Comparison of ENCODE assay signal across 9 cellular contexts in the genomic region with DNA sequence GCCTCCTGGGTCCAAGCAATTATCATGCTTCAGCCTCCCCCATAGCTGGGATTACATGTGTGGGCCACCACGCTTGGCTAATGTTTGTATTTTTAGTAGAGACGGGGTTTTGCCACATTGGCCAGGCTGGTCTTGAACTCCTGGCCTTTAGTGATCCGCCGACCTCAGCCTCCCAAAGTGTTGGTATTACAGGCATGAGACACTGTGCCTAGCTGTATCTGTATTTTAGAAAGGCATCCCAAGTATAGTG.
DNase-seq lines count a peak whose midpoint lies in the region; TF ChIP-seq lines count a peak whose summit lies in the region.
"Had no signal": no experiment of that assay in that cellular context is flagged by ENCODE, and none has a peak within 500 bp of the region (broad histone marks: within the 10 kb centered on the region; RNA-seq: fewer than 3 reads in every experiment).

No MANE protein-coding gene starts in this region.

- H3K4me3 ChIP-seq in AG04450 (ENCODE audit: low read depth, low read length) (no peak overlapping the region), HUES64 (ENCODE audit: low read length) (no peak overlapping the region), endodermal cell (ENCODE audit: low read length) (no peak overlapping the region), trophoblast cell (ENCODE audit: low read depth, low read length) (no peak overlapping the region), uterus (no peak overlapping the region)

- H2AK5ac ChIP-seq in trophoblast cell (ENCODE audit: low read length), result no peak overlapping the region

- H3K36me3 ChIP-seq in HUES64 (ENCODE audit: insufficient read depth, low read length) (no peaks in the 10 kb centered on the region), endodermal cell (ENCODE audit: control insufficient read depth, insufficient read depth, low read length) (no peaks in the 10 kb centered on the region), trophoblast cell (ENCODE audit: control insufficient read depth in 1 of 2, insufficient read depth in 2 of 2, low read length in 2 of 2) (no peaks in the 10 kb centered on the region), uterus (no peaks in the 10 kb centered on the region)

- peak overlapping the region; percentile 12 for H2AFZ ChIP-seq in trophoblast cell (ENCODE audit: insufficient read depth, low read length, poor library complexity)

- DNase-seq in AG04450 (ENCODE audit: low read depth, low spot score) (no peak), endodermal cell (no peak), trophoblast cell (no peak), NCI-H2171 (lab: John Stamatoyannopoulos, UW) (no peak), GM03348 (ENCODE audit: low spot score) (no peak), NCI-H345 (lab: John Stamatoyannopoulos, UW) (no peak), uterus (no peak)
- DNase-seq: midbrain had no signal

- 93% methylated on average over 4 of the region's 4 CpGs for WGBS in HUES64
- WGBS in endodermal cell (ENCODE audit: insufficient coverage in 1 of 2, insufficient read length in 1 of 2), 2 experiments, result 92 to 96% methylated on average over 3 to 4 of the region's 4 CpGs
- WGBS in trophoblast cell (ENCODE audit: extremely low coverage, insufficient coverage, insufficient read length), result no CpG with 5 or more reads among the region's 4 CpGs

- peaks cover 12% of the 10 kb centered on the region for H3K4me1 Mint-ChIP-seq in endodermal cell

- H3K9ac ChIP-seq in HUES64 (ENCODE audit: low read depth, low read length) (no peak overlapping the region), endodermal cell (ENCODE audit: extremely low read depth, low read length, poor library complexity, severe bottlenecking) (no peak overlapping the region), trophoblast cell (ENCODE audit: low read length) (no peak overlapping the region)

- TF ChIP-seq CTCF in AG04450 (IDR thresholded peaks at IDR 0.05; ENCODE audit: low read depth, low read length) (no peak), endodermal cell (conservative IDR thresholded peaks at IDR 0.05) (no peak), uterus (IDR thresholded peaks at IDR 0.05) (no peak)

- H3K4me1 ChIP-seq in HUES64 (ENCODE audit: insufficient read depth, low read length) (peaks cover 6% of the 10 kb centered on the region; the same call in 1 of the 2 replicates), endodermal cell (ENCODE audit: control insufficient read depth, insufficient read depth, low read length) (no peaks in the 10 kb centered on the region), trophoblast cell (ENCODE audit: control insufficient read depth in 1 of 2, insufficient read depth in 2 of 2, low read length in 2 of 2) (peaks cover 14 to 19% of the 10 kb centered on the region in 2 experiments), uterus (no peaks in the 10 kb centered on the region)

- H3K79me1 ChIP-seq in trophoblast cell (ENCODE audit: low read length), result peaks cover 16% of the 10 kb centered on the region

- TF ChIP-seq POLR2A in uterus (IDR thresholded peaks at IDR 0.05), result no peak

- peak overlapping the region; percentile 7 for H3K14ac ChIP-seq in trophoblast cell (ENCODE audit: low read length)

- H3K27me3 ChIP-seq in AG04450 (ENCODE audit: control insufficient read depth, insufficient read depth, low read length) (peaks cover 2% of the 10 kb centered on the region), HUES64 (ENCODE audit: insufficient read depth, low read length) (no peaks in the 10 kb centered on the region), endodermal cell (ENCODE audit: control insufficient read depth, insufficient read depth, low read length, poor library complexity, severe bottlenecking) (no peaks in the 10 kb centered on the region), trophoblast cell (ENCODE audit: insufficient read depth, low read length) (no peaks in the 10 kb centered on the region), uterus (no peaks in the 10 kb centered on the region)

- H3K9me3 Mint-ChIP-seq in endodermal cell, result peaks cover 10% of the 10 kb centered on the region

- H3K4me3 Mint-ChIP-seq in endodermal cell, result no peak overlapping the region

- H2BK120ac ChIP-seq in trophoblast cell (ENCODE audit: insufficient read depth, low read length, poor library complexity), result peak overlapping the region; percentile 10

- H3K4me2 ChIP-seq in trophoblast cell (ENCODE audit: low read length), result no peak overlapping the region

- peak overlapping the region; percentile 84 for H3K27ac Mint-ChIP-seq in endodermal cell

- no peaks in the 10 kb centered on the region for H3K9me3 ChIP-seq in AG04450 (ENCODE audit: control insufficient read depth, insufficient read depth, low read length)
- H3K9me3 ChIP-seq in HUES64 (ENCODE audit: insufficient read depth, low read depth, low read length), result no peaks in the 10 kb centered on the region
- no peaks in the 10 kb centered on the region for H3K9me3 ChIP-seq in endodermal cell (ENCODE audit: control insufficient read depth, low read length)
- peaks cover under 1% of the 10 kb centered on the region for H3K9me3 ChIP-seq in trophoblast cell (ENCODE audit: insufficient read depth, low read depth, low read length)
- no peaks in the 10 kb centered on the region for H3K9me3 ChIP-seq in uterus

- H4K8ac ChIP-seq in trophoblast cell (ENCODE audit: low read depth, low read length), result peak overlapping the region; percentile 47

- peak overlapping the region; percentile 80 for H4K91ac ChIP-seq in trophoblast cell (ENCODE audit: low read depth, low read length)

- H3K79me2 ChIP-seq in trophoblast cell (ENCODE audit: control insufficient read depth, insufficient read depth, low read length, poor library complexity), result no peaks in the 10 kb centered on the region

- no peak overlapping the region for H3K18ac ChIP-seq in trophoblast cell (ENCODE audit: low read length)

- no peak overlapping the region for H3K4ac ChIP-seq in trophoblast cell (ENCODE audit: low read depth, low read length)

- intact Hi-C loops in uterus (cut with DNase I; ENCODE audit: low total_unique reads), result no loop called here

- CTCF ChIA-PET in AG04450 (lab: Charles Lee), result interaction anchor here (0.5 to 5.3 kb wide), 3 partner anchors 8 to 253 kb away, joined by 3 to 50 read pairs (median 12); no protein-coding TSS in a partner anchor

- H4K12ac ChIP-seq in trophoblast cell (ENCODE audit: low read depth, low read length), result no peak overlapping the region

- H3K27ac ChIP-seq in AG04450 (ENCODE audit: low read depth, low read length) (peak overlapping the region; percentile 81), HUES64 (ENCODE audit: low read depth, low read length) (peak overlapping the region; percentile 5; the same call in 1 of the 2 replicates), endodermal cell (ENCODE audit: low read depth, low read length) (no peak overlapping the region), trophoblast cell (ENCODE audit: low read depth, low read length) (peak overlapping the region; percentile 94), uterus (no peak overlapping the region)

- POLR2A ChIA-PET in AG04450 (lab: Yijun Ruan, JAX), result interaction anchor here (0.6 to 1.6 kb wide), 3 partner anchors 8 to 115 kb away, joined by 6 to 9 read pairs (median 6); no protein-coding TSS in a partner anchor

- no peak overlapping the region for H3K23ac ChIP-seq in trophoblast cell (ENCODE audit: low read length)

- H2BK5ac ChIP-seq in trophoblast cell (ENCODE audit: low read depth, low read length, poor library complexity), result peak overlapping the region; percentile 70

- no peaks in the 10 kb centered on the region for H3K27me3 Mint-ChIP-seq in endodermal cell (ENCODE audit: insufficient read depth)

- H2BK12ac ChIP-seq in trophoblast cell (ENCODE audit: low read length), result peak overlapping the region; percentile 47

- no peaks in the 10 kb centered on the region for H3K36me3 Mint-ChIP-seq in endodermal cell (ENCODE audit: low read depth)

Comparison
In these comparisons a context has a peak if more than half of its experiments do, and no peak if none do; other contexts are left out.
1. H3K27ac ChIP-seq: peak in AG04450 (single experiment), HUES64 (single experiment) and trophoblast cell (single experiment); none in endodermal cell (single experiment) and uterus (0 of 2).